In the genomic region with DNA sequence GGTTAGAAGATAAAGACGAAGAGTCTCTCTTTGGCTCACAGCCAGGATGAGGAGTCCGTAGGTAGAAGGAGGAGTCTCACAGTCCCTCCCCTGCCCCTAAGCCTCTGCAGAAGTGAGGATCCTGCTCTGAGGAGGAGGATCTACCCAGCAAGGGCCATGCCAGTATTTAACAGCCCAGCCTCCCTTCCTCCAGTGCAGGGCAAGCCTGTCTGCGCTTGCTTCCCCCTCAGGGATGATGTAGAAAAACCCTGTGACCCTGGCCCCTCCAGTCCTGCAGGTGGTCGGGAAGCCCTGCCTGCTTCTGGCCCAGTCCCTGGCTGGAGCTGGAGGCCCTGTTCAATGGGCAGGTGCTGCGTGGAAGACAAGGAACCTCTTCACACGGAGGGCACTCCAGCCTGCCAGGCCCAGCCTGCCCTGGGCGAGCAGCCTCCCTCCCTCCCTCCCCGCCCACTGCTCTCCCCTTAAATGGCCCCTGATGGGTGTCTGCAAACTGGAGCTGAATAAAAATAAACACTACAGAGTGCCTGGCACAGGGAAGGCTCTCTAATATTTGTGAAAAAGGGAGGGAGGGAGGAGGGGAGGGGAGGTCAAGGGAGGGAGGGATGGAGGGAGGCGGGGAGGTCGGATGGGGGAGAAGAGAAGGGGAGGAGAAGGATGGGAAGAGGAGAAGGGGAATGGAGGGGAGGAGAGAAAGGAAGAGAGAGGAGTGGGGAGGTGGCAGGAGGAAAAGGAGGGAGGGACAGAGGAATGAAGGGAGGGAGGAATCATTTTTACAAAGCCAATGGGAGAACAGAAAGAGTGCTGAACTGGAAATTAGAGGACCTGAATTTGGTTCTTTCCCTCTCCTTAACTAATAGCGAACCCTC, we compare ENCODE assay signal across 8 cellular contexts.
DNase-seq lines count a peak whose midpoint lies in the region; ATAC-seq, FAIRE-seq and TF ChIP-seq lines count a peak whose summit lies in the region.

No MANE protein-coding gene starts in this region.

- H3K9me3 ChIP-seq in HepG2 (ENCODE audit: low read length) = no peaks in the 10 kb centered on the region

- POLR2A ChIA-PET in HepG2 (lab: Yijun Ruan, JAX) = no interaction called here

- H3K9me3 Mint-ChIP-seq in activated CD4-positive, alpha-beta T cell treated with anti-CD3 and anti-CD28 coated beads, Interleukin-2, amount 10 ng/mL, durations not matched to agents 24 days and 14 days = peaks cover 4% of the 10 kb centered on the region

- no TSS peak for BruUV-seq in HepG2 (replicated peaks; lab: Mats Ljungman, UMichigan)

- intact Hi-C loops in activated CD4-positive, alpha-beta T cell treated with anti-CD3 and anti-CD28 coated beads, Interleukin-2, amount 10 ng/mL, durations not matched to agents 24 days and 14 days (cut with micrococcal nuclease) = no loop called here
- intact Hi-C loops in HepG2 (cut with micrococcal nuclease; ENCODE audit: unreplicated experiment) = no loop called here

- no peak overlapping the region for H3K4me3 Mint-ChIP-seq in activated CD4-positive, alpha-beta T cell treated with anti-CD3 and anti-CD28 coated beads, Interleukin-2, amount 10 ng/mL, durations not matched to agents 24 days and 14 days

- H3K27ac Mint-ChIP-seq in activated CD4-positive, alpha-beta T cell treated with anti-CD3 and anti-CD28 coated beads, Interleukin-2, amount 10 ng/mL, durations not matched to agents 24 days and 14 days = no peak overlapping the region

- ATAC-seq in HepG2 = peak; percentile 43
- ATAC-seq in GM18858 (IDR thresholded peaks at IDR 0.05; ENCODE audit: unreplicated experiment) = no peak

- H2AFZ ChIP-seq in HepG2 (ENCODE audit: low read length) = no peak overlapping the region

- H3K4me2 ChIP-seq in HepG2 (ENCODE audit: low read depth, low read length) = no peak overlapping the region

- no peaks in the 10 kb centered on the region for H3K4me1 Mint-ChIP-seq in activated CD4-positive, alpha-beta T cell treated with anti-CD3 and anti-CD28 coated beads, Interleukin-2, amount 10 ng/mL, durations not matched to agents 24 days and 14 days

- no peaks in the 10 kb centered on the region for H4K20me1 ChIP-seq in HepG2 (ENCODE audit: insufficient read depth, low read length)

- in situ Hi-C loops in HepG2 (cut with HindIII; ENCODE audit: extremely low pct_ligation_motif_present, low pct_unique_long_range_greater_than_20kb) = no loop called here

- 13% methylated on average over 9 of the region's 11 CpGs for WGBS in HepG2 (ENCODE audit: low lambda C conversion rate)

- no peaks in the 10 kb centered on the region for H3K79me2 ChIP-seq in HepG2 (ENCODE audit: insufficient read depth, low read length)

- TF ChIP-seq POLR2A in HepG2 (IDR thresholded peaks at IDR 0.05; ENCODE audit: insufficient read depth in 1 of 2, low read depth in 2 of 2, low read length in 2 of 2) = no peak

- peaks cover 2% of the 10 kb centered on the region for H3K36me3 Mint-ChIP-seq in activated CD4-positive, alpha-beta T cell treated with anti-CD3 and anti-CD28 coated beads, Interleukin-2, amount 10 ng/mL, durations not matched to agents 24 days and 14 days (ENCODE audit: low read depth)

- no peak overlapping the region for H3K9ac ChIP-seq in HepG2 (ENCODE audit: insufficient read depth, low read depth, low read length)

- H3K4me3 ChIP-seq in HepG2 (replicated peaks in 1 of 3; ENCODE audit: insufficient read depth in 1 of 3, low read depth in 2 of 3, low read length in 3 of 3) = no peak overlapping the region

- DNase-seq in activated CD4-positive, alpha-beta T cell treated with anti-CD3 and anti-CD28 coated beads, Interleukin-2, amount 10 ng/mL, durations not matched to agents 24 days and 14 days = peak; percentile 37
- DNase-seq in activated CD4-positive, alpha-beta T cell treated with anti-CD3 and anti-CD28 coated beads for 48 hours = no peak
- DNase-seq in activated CD8-positive, alpha-beta memory T cell treated with anti-CD3 and anti-CD28 coated beads, Interleukin-2, amount 50 U/mL, for 48 hours = peak; percentile 30
- DNase-seq in HepG2 (ENCODE audit: low spot score) (no peak), ureter (ENCODE audit: low spot score) (peak; percentile 63), NCI-H1930 (lab: John Stamatoyannopoulos, UW) (no peak)
- DNase-seq in effector CD4-positive, alpha-beta T cell = no peak

- H3K4me1 ChIP-seq in HepG2 (ENCODE audit: insufficient read depth, low read length) = 0 out of 2 replicates have a peak, but pooled peaks cover 5% of the 10 kb centered on the region

- TF ChIP-seq EP300 in HepG2 (IDR thresholded peaks at IDR 0.05; ENCODE audit: low read depth in 2 of 2, low read length in 2 of 2) (no peak), HepG2 (CRISPR knock-in tag; IDR thresholded peaks at IDR 0.05; ENCODE audit: borderline replicate concordance) (no peak)

- TF ChIP-seq RAD21 in HepG2 (CRISPR knock-in tag; IDR thresholded peaks at IDR 0.05) = no peak

- no peak overlapping the region for H3K27ac ChIP-seq in HepG2 (ENCODE audit: extremely low read length, insufficient read depth, low read length)

- peaks cover 28% of the 10 kb centered on the region for H3K27me3 Mint-ChIP-seq in activated CD4-positive, alpha-beta T cell treated with anti-CD3 and anti-CD28 coated beads, Interleukin-2, amount 10 ng/mL, durations not matched to agents 24 days and 14 days

- peaks cover 4 to 62% of the 10 kb centered on the region in 2 experiments for H3K27me3 ChIP-seq in HepG2 (ENCODE audit: control insufficient read depth in 1 of 2, insufficient read depth in 2 of 2, low read length in 2 of 2)

- TF ChIP-seq CTCF in HepG2 (CRISPR knock-in tag; IDR thresholded peaks at IDR 0.05) = no peak

- H3K36me3 ChIP-seq in HepG2 (replicated peaks in 1 of 2; ENCODE audit: control insufficient read depth in 1 of 2, insufficient read depth in 2 of 2, low read length in 2 of 2) = no peaks in the 10 kb centered on the region

- CTCF ChIA-PET in HepG2 (lab: Yijun Ruan, JAX; ENCODE audit: low intra/inter-chr PET ratio, low total read pairs) = no interaction called here

- no peak for FAIRE-seq in HepG2 (lab: Jason Lieb, UNC)

TF ChIP-seq in HepG2, 621 proteins besides CTCF, POLR2A, EP300 and RAD21 (continues in another document):
- TF ChIP-seq ZNF263 (CRISPR knock-in tag; IDR thresholded peaks at IDR 0.05) (peak; percentile 51; the same call in 1 of the 2 replicates), ZNF569 (CRISPR knock-in tag; IDR thresholded peaks at IDR 0.05; ENCODE audit: borderline replicate concordance) (no peak), HNRNPK (IDR thresholded peaks at IDR 0.05; ENCODE audit: low read depth, low read length, poor library complexity, severe bottlenecking) (peak; percentile 65), NFAT5 (CRISPR knock-in tag; IDR thresholded peaks at IDR 0.05) (no peak), SMARCE1 (IDR thresholded peaks at IDR 0.05; ENCODE audit: borderline replicate concordance) (no peak)
- TF ChIP-seq, protein P1, sequence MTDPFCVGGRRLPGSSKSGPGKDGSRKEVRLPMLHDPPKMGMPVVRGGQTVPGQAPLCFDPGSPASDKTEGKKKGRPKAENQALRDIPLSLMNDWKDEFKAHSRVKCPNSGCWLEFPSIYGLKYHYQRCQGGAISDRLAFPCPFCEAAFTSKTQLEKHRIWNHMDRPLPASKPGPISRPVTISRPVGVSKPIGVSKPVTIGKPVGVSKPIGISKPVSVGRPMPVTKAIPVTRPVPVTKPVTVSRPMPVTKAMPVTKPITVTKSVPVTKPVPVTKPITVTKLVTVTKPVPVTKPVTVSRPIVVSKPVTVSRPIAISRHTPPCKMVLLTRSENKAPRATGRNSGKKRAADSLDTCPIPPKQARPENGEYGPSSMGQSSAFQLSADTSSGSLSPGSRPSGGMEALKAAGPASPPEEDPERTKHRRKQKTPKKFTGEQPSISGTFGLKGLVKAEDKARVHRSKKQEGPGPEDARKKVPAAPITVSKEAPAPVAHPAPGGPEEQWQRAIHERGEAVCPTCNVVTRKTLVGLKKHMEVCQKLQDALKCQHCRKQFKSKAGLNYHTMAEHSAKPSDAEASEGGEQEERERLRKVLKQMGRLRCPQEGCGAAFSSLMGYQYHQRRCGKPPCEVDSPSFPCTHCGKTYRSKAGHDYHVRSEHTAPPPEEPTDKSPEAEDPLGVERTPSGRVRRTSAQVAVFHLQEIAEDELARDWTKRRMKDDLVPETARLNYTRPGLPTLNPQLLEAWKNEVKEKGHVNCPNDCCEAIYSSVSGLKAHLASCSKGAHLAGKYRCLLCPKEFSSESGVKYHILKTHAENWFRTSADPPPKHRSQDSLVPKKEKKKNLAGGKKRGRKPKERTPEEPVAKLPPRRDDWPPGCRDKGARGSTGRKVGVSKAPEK (CRISPR knock-in tag; IDR thresholded peaks at IDR 0.05; ENCODE audit: borderline replicate concordance) = no peak

Comparison
In these comparisons a context has a peak if more than half of its experiments do, and no peak if none do; other contexts are left out.
1. DNase-seq: peak in activated CD4-positive, alpha-beta T cell treated with anti-CD3 and anti-CD28 coated beads, Interleukin-2, amount 10 ng/mL, durations not matched to agents 24 days and 14 days (single experiment), activated CD8-positive, alpha-beta memory T cell treated with anti-CD3 and anti-CD28 coated beads, Interleukin-2, amount 50 U/mL, for 48 hours (single experiment) and ureter (single experiment); none in activated CD4-positive, alpha-beta T cell treated with anti-CD3 and anti-CD28 coated beads for 48 hours (single experiment), HepG2 (single experiment), NCI-H1930 (0 of 2) and effector CD4-positive, alpha-beta T cell (single experiment).